In the genomic region with DNA sequence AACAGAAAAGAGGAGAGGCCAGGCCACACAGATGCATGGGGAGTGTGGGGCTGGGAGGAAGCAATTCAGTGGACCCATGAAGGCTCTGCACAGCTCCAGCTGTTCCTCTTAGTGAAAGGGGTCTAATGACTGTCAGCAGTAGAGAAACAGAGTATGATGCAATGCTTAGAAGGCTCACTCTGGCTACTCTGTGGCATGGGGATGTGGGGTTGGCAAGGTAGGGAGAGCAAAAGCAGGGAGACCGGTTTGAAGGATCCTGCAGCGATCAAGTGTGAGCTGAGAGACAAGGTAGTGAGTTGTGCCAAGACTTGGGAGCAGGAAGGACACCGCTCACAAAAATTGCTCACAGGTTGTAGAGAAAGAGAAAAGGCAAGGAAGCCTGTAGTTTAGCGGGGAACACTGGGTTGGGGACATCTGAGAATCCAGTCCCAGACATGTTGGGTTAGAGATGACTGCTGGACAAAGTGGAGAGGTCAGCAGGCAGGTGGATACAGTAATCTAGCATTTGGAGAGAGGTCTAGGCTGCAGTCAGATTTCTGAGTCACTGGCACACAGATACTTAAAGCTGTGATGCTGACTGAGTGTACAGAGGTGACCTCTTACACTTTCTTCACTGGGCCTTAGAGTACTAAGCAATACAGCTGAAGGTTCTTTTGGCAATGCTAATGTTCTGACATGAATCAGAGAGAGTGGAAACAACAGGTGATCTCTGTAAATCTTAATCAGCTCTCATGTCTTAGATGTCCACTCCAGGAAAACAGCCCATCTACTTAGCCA, we compare ENCODE assay signal across 24 cellular contexts. TPM values are rescaled to one million over a fixed set of nuclear protein-coding genes. Genes with fewer than 3 reads are reported as not detected.
A peak's percentile ranks its signal among the peaks of the same experiment; 100 is the strongest.
DNase-seq lines count a peak whose midpoint lies in the region; ATAC-seq and TF ChIP-seq lines count a peak whose summit lies in the region.
"Had no signal": no experiment of that assay in that cellular context is flagged by ENCODE, and none has a peak within 500 bp of the region (broad histone marks: within the 10 kb centered on the region; RNA-seq: fewer than 3 reads in every experiment).

No MANE protein-coding gene starts in this region.

- CTCF ChIA-PET in WTC11 (lab: Charles Lee): no interaction called here

- H3K36me3 Mint-ChIP-seq in activated naive CD8-positive, alpha-beta T cell treated with anti-CD3 and anti-CD28 coated beads, Interleukin-2, amount 10 ng/mL, durations not matched to agents 7 days and 5 days: peaks cover 40% of the 10 kb centered on the region
- H3K36me3 Mint-ChIP-seq in activated naive CD8-positive, alpha-beta T cell treated with anti-CD3 and anti-CD28 coated beads for 36 hours: peaks cover 22% of the 10 kb centered on the region
- H3K36me3 Mint-ChIP-seq in WTC11: peaks cover 48% of the 10 kb centered on the region

- no peak for ATAC-seq in activated naive CD8-positive, alpha-beta T cell treated with anti-CD3 and anti-CD28 coated beads, Interleukin-2, amount 10 ng/mL, durations not matched to agents 7 days and 5 days (ENCODE audit: low read depth)
- ATAC-seq in WTC11 (no peak), upper lobe of right lung (peak; percentile 84)
- ATAC-seq: sciatic nerve, SK-N-SH treated with all-trans-retinoic acid at 6 μM for 48 hours had no signal

- H3K9me3 ChIP-seq in upper lobe of right lung: no peaks in the 10 kb centered on the region
- H3K9me3 ChIP-seq: heart left ventricle, MG63 had no signal

- intact Hi-C loops in upper lobe of right lung (cut with DNase I): no loop called here

- peak overlapping the region; percentile 67 for H3K27ac Mint-ChIP-seq in activated naive CD8-positive, alpha-beta T cell treated with anti-CD3 and anti-CD28 coated beads, Interleukin-2, amount 10 ng/mL, durations not matched to agents 7 days and 5 days
- H3K27ac Mint-ChIP-seq in activated naive CD8-positive, alpha-beta T cell treated with anti-CD3 and anti-CD28 coated beads for 36 hours: no peak overlapping the region
- peak overlapping the region; percentile 69 for H3K27ac Mint-ChIP-seq in WTC11
- H3K27ac Mint-ChIP-seq: activated B cell treated with CpG ODN at 0.5 μM for 24 hours had no signal

- H3K36me3 ChIP-seq in upper lobe of right lung: peaks cover 56% of the 10 kb centered on the region
- H3K36me3 ChIP-seq: MG63 had no signal

- H3K4me3 ChIP-seq in foreskin fibroblast (ENCODE audit: low read depth in 1 of 2, low read length in 2 of 2) (no peak overlapping the region), upper lobe of right lung (no peak overlapping the region)
- H3K4me3 ChIP-seq: coronary artery, heart left ventricle, MG63 had no signal

- peaks cover 10% of the 10 kb centered on the region for H3K4me1 ChIP-seq in upper lobe of right lung

- no peak for TF ChIP-seq CTCF in WTC11 (IDR thresholded peaks at IDR 0.05)
- no peak for TF ChIP-seq CTCF in foreskin fibroblast (IDR thresholded peaks at IDR 0.05; ENCODE audit: low read depth, low read length)
- no peak for TF ChIP-seq CTCF in upper lobe of right lung (IDR thresholded peaks at IDR 0.05)

- POLR2A ChIA-PET in activated naive CD8-positive, alpha-beta T cell treated with anti-CD3 and anti-CD28 coated beads, Interleukin-2, amount 10 ng/mL, durations not matched to agents 7 days and 5 days (lab: Charles Lee): interaction anchor here (0.5 to 1.1 kb wide), 2 partner anchors 16 to 44 kb away, joined by 3 to 4 read pairs; a partner anchor contains a TSS
- POLR2A ChIA-PET in WTC11 (lab: Charles Lee): no interaction called here

- no peaks in the 10 kb centered on the region for H3K9me3 Mint-ChIP-seq in activated naive CD8-positive, alpha-beta T cell treated with anti-CD3 and anti-CD28 coated beads, Interleukin-2, amount 10 ng/mL, durations not matched to agents 7 days and 5 days
- no peaks in the 10 kb centered on the region for H3K9me3 Mint-ChIP-seq in activated naive CD8-positive, alpha-beta T cell treated with anti-CD3 and anti-CD28 coated beads for 36 hours
- H3K9me3 Mint-ChIP-seq in WTC11: no peaks in the 10 kb centered on the region
- H3K9me3 Mint-ChIP-seq: activated B cell treated with CpG ODN at 0.5 μM for 24 hours; CD4-positive, CD25-positive, alpha-beta regulatory T cell had no signal

- H3K4me1 Mint-ChIP-seq in activated naive CD8-positive, alpha-beta T cell treated with anti-CD3 and anti-CD28 coated beads, Interleukin-2, amount 10 ng/mL, durations not matched to agents 7 days and 5 days: peaks cover 25% of the 10 kb centered on the region
- H3K4me1 Mint-ChIP-seq in activated naive CD8-positive, alpha-beta T cell treated with anti-CD3 and anti-CD28 coated beads for 36 hours: peaks cover 11% of the 10 kb centered on the region
- H3K4me1 Mint-ChIP-seq in WTC11: peaks cover 53% of the 10 kb centered on the region

- no peak for DNase-seq in activated naive CD8-positive, alpha-beta T cell treated with anti-CD3 and anti-CD28 coated beads, Interleukin-2, amount 10 ng/mL, durations not matched to agents 7 days and 5 days
- DNase-seq in activated naive CD8-positive, alpha-beta T cell treated with anti-CD3 and anti-CD28 coated beads for 36 hours: no peak
- DNase-seq in WTC11 (ENCODE audit: low spot score) (no peak), foreskin fibroblast (peak; percentile 11 to 22), upper lobe of right lung (no peak), NCI-H526 (lab: John Stamatoyannopoulos, UW) (no peak)
- no peak for DNase-seq in stimulated activated naive CD4-positive, alpha-beta T cell treated with Interleukin-2 at 50 U/mL for 16 hours (lab: John Stamatoyannopoulos, UW)
- DNase-seq: activated B cell treated with CpG ODN at 0.5 μM for 24 hours; CD4-positive, CD25-positive, alpha-beta regulatory T cell; heart left ventricle; MG63; NCI-H1694; stimulated activated CD8-positive, alpha-beta memory T cell treated with anti-CD3 and anti-CD28 coated beads, Interleukin-4, amount 100 ng/mL, for 48 hours; T-helper 9 cell had no signal

- H3K27me3 Mint-ChIP-seq in activated naive CD8-positive, alpha-beta T cell treated with anti-CD3 and anti-CD28 coated beads, Interleukin-2, amount 10 ng/mL, durations not matched to agents 7 days and 5 days: no peaks in the 10 kb centered on the region
- no peaks in the 10 kb centered on the region for H3K27me3 Mint-ChIP-seq in activated naive CD8-positive, alpha-beta T cell treated with anti-CD3 and anti-CD28 coated beads for 36 hours
- H3K27me3 Mint-ChIP-seq in WTC11 (ENCODE audit: low read depth): no peaks in the 10 kb centered on the region
- H3K27me3 Mint-ChIP-seq: activated B cell treated with CpG ODN at 0.5 μM for 24 hours; CD4-positive, CD25-positive, alpha-beta regulatory T cell had no signal

- H3K27ac ChIP-seq in upper lobe of right lung: no peak overlapping the region
- H3K27ac ChIP-seq: coronary artery, heart left ventricle, HL-60, RWPE1 had no signal

- no peaks in the 10 kb centered on the region for H3K27me3 ChIP-seq in upper lobe of right lung
- H3K27me3 ChIP-seq: heart left ventricle, MG63 had no signal

- H3K4me3 Mint-ChIP-seq in activated naive CD8-positive, alpha-beta T cell treated with anti-CD3 and anti-CD28 coated beads, Interleukin-2, amount 10 ng/mL, durations not matched to agents 7 days and 5 days: no peak overlapping the region
- H3K4me3 Mint-ChIP-seq in activated naive CD8-positive, alpha-beta T cell treated with anti-CD3 and anti-CD28 coated beads for 36 hours: no peak overlapping the region
- H3K4me3 Mint-ChIP-seq in WTC11: no peak overlapping the region
- H3K4me3 Mint-ChIP-seq: activated B cell treated with CpG ODN at 0.5 μM for 24 hours; CD4-positive, CD25-positive, alpha-beta regulatory T cell had no signal

TF ChIP-seq in WTC11, 78 proteins besides CTCF, POLR2A, EP300 and RAD21 (continues in another document):
- no peak for TF ChIP-seq OVOL2 (CRISPR knock-in tag; IDR thresholded peaks at IDR 0.05; ENCODE audit: borderline replicate concordance)
- TF ChIP-seq RELA (CRISPR knock-in tag; IDR thresholded peaks at IDR 0.05; ENCODE audit: borderline replicate concordance): no peak
- no peak for TF ChIP-seq NFYB (CRISPR knock-in tag; conservative IDR thresholded peaks at IDR 0.05; ENCODE audit: low read depth)
- TF ChIP-seq HMGA2 (CRISPR knock-in tag; IDR thresholded peaks at IDR 0.05): no peak
- no peak for TF ChIP-seq NFE2L1 (CRISPR knock-in tag; IDR thresholded peaks at IDR 0.05)
- no peak for TF ChIP-seq ELF4 (CRISPR knock-in tag; IDR thresholded peaks at IDR 0.05; ENCODE audit: low read depth)
- TF ChIP-seq SMAD4 (CRISPR knock-in tag; IDR thresholded peaks at IDR 0.05): no peak
- no peak for TF ChIP-seq TEAD1 (CRISPR knock-in tag; IDR thresholded peaks at IDR 0.05)
- no peak for TF ChIP-seq TP53 (CRISPR knock-in tag; IDR thresholded peaks at IDR 0.05)
- no peak for TF ChIP-seq SP1 (CRISPR knock-in tag; conservative IDR thresholded peaks at IDR 0.05)

RNA-seq across cellular contexts. Expression of a gene that starts 27.1 kb away (rescaled TPM):
- 10 to 100 TPM; 18.1 to 20.7 TPM for total RNA-seq in activated naive CD8-positive, alpha-beta T cell treated with anti-CD3 and anti-CD28 coated beads, Interleukin-2, amount 10 ng/mL, durations not matched to agents 7 days and 5 days
- total RNA-seq in activated naive CD8-positive, alpha-beta T cell treated with anti-CD3 and anti-CD28 coated beads for 36 hours: 1 to 10 TPM; 6.7 to 7.2 TPM
- total RNA-seq in WTC11 (2021) (12.9 to 15.1 TPM (median 13.3 TPM) in 3 replicates), upper lobe of right lung (10.8 TPM)

RNA-seq across cellular contexts. Expression of a gene that starts 32.2 kb away (rescaled TPM):
- total RNA-seq in activated naive CD8-positive, alpha-beta T cell treated with anti-CD3 and anti-CD28 coated beads, Interleukin-2, amount 10 ng/mL, durations not matched to agents 7 days and 5 days: 10 to 100 TPM; 13.4 to 15.6 TPM
- 10 to 100 TPM; 11.5 to 12.1 TPM for total RNA-seq in activated naive CD8-positive, alpha-beta T cell treated with anti-CD3 and anti-CD28 coated beads for 36 hours
- total RNA-seq in WTC11 (2021): 9.5 to 11.2 TPM (median 10.1 TPM) in 3 replicates
- total RNA-seq in upper lobe of right lung: 12.5 TPM

RNA-seq across cellular contexts. Expression of a gene that starts 43.6 kb away (rescaled TPM):
- total RNA-seq in activated naive CD8-positive, alpha-beta T cell treated with anti-CD3 and anti-CD28 coated beads, Interleukin-2, amount 10 ng/mL, durations not matched to agents 7 days and 5 days: 10 to 100 TPM; 29.9 to 31.9 TPM
- 10 to 100 TPM; 53.5 to 55.9 TPM for total RNA-seq in activated naive CD8-positive, alpha-beta T cell treated with anti-CD3 and anti-CD28 coated beads for 36 hours
- total RNA-seq in WTC11 (2021): 18.5 to 19.5 TPM (median 18.8 TPM) in 3 replicates
- total RNA-seq in upper lobe of right lung: 16.2 TPM

RNA-seq across cellular contexts. Expression of a gene that starts 45.3 kb away (rescaled TPM):
- not detected for total RNA-seq in activated naive CD8-positive, alpha-beta T cell treated with anti-CD3 and anti-CD28 coated beads, Interleukin-2, amount 10 ng/mL, durations not matched to agents 7 days and 5 days
- total RNA-seq in activated naive CD8-positive, alpha-beta T cell treated with anti-CD3 and anti-CD28 coated beads for 36 hours: not detected
- not detected in 3 replicates for total RNA-seq in WTC11 (2021)
- not detected for total RNA-seq in upper lobe of right lung
- total RNA-seq: activated B cell treated with CpG ODN at 0.5 μM for 24 hours; activated CD8-positive, alpha-beta memory T cell treated with anti-CD3 and anti-CD28 coated beads for 36 hours; CD4-positive, CD25-positive, alpha-beta regulatory T cell; H4; heart left ventricle; mononuclear cell; sciatic nerve; subcutaneous adipose tissue; urinary bladder had no signal

RNA-seq across cellular contexts. Expression of a gene that starts 58.5 kb away (rescaled TPM):
- total RNA-seq in activated naive CD8-positive, alpha-beta T cell treated with anti-CD3 and anti-CD28 coated beads, Interleukin-2, amount 10 ng/mL, durations not matched to agents 7 days and 5 days: not detected
- total RNA-seq in activated naive CD8-positive, alpha-beta T cell treated with anti-CD3 and anti-CD28 coated beads for 36 hours: not detected
- total RNA-seq in WTC11 (2021): not detected in 3 replicates
- not detected for total RNA-seq in upper lobe of right lung
- total RNA-seq: activated B cell treated with CpG ODN at 0.5 μM for 24 hours; activated CD8-positive, alpha-beta memory T cell treated with anti-CD3 and anti-CD28 coated beads for 36 hours; CD4-positive, CD25-positive, alpha-beta regulatory T cell; H4; heart left ventricle; mononuclear cell; sciatic nerve; subcutaneous adipose tissue; urinary bladder had no signal

Comparison
In these comparisons a context has a peak if more than half of its experiments do, and no peak if none do; other contexts are left out.
1. DNase-seq: peak in foreskin fibroblast (2 of 2); none in activated naive CD8-positive, alpha-beta T cell treated with anti-CD3 and anti-CD28 coated beads, Interleukin-2, amount 10 ng/mL, durations not matched to agents 7 days and 5 days (single experiment), activated naive CD8-positive, alpha-beta T cell treated with anti-CD3 and anti-CD28 coated beads for 36 hours (single experiment), WTC11 (single experiment), upper lobe of right lung (single experiment), NCI-H526 (0 of 2) and stimulated activated naive CD4-positive, alpha-beta T cell treated with Interleukin-2 at 50 U/mL for 16 hours (single experiment).